1 cellular context compared by ENCODE assay signal in genomic region chr4:123349401-123350190, GRCh38.
TF ChIP-seq lines count a peak whose summit lies in the region.

No MANE protein-coding gene starts in this region.

TF ChIP-seq in K562, 482 proteins besides CTCF, POLR2A, EP300 and RAD21 (continued from another document and continues in another):
- TF ChIP-seq, protein P1, sequence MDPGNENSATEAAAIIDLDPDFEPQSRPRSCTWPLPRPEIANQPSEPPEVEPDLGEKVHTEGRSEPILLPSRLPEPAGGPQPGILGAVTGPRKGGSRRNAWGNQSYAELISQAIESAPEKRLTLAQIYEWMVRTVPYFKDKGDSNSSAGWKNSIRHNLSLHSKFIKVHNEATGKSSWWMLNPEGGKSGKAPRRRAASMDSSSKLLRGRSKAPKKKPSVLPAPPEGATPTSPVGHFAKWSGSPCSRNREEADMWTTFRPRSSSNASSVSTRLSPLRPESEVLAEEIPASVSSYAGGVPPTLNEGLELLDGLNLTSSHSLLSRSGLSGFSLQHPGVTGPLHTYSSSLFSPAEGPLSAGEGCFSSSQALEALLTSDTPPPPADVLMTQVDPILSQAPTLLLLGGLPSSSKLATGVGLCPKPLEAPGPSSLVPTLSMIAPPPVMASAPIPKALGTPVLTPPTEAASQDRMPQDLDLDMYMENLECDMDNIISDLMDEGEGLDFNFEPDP (CRISPR knock-in tag; IDR thresholded peaks at IDR 0.05), result peak; percentile 95
- TF ChIP-seq ZNF740 (CRISPR knock-in tag; IDR thresholded peaks at IDR 0.05) (no peak), ZNF740 (tag; IDR thresholded peaks at IDR 0.05) (peak in 1 of 2 experiments; percentile 98; a peak in 2 of 4 replicates), ZZZ3 (IDR thresholded peaks at IDR 0.05) (no peak), ZNF584 (CRISPR knock-in tag; IDR thresholded peaks at IDR 0.05; ENCODE audit: low read depth) (peak; percentile 99), ZNF324 (CRISPR knock-in tag; IDR thresholded peaks at IDR 0.05) (peak; percentile 92), ZNF384 (IDR thresholded peaks at IDR 0.05; ENCODE audit: low read depth, low read length) (peak; percentile 74), ETS2 (tag; IDR thresholded peaks at IDR 0.05; ENCODE audit: borderline replicate concordance, poor library complexity, severe bottlenecking) (no peak), NCOA1 (IDR thresholded peaks at IDR 0.05; ENCODE audit: low read depth) (peak; percentile 96), LARP7 (IDR thresholded peaks at IDR 0.05) (no peak), HDAC2 (IDR thresholded peaks at IDR 0.05) (peak; percentile 95), GATAD2A (IDR thresholded peaks at IDR 0.05) (peak; percentile 94; the same call in 1 of the 2 replicates), ETS1 (conservative IDR thresholded peaks at IDR 0.05; ENCODE audit: control insufficient read depth, low read depth, low read length) (no peak), BRD4 (IDR thresholded peaks at IDR 0.05) (peak; percentile 77; the same call in 1 of the 2 replicates), ZNF121 (CRISPR knock-in tag; conservative IDR thresholded peaks at IDR 0.05) (peak; percentile 98), RFX5 (IDR thresholded peaks at IDR 0.05; ENCODE audit: low read depth, low read length) (no peak), ZNF766 (CRISPR knock-in tag; conservative IDR thresholded peaks at IDR 0.05) (peak; percentile 100), CREB3L1 (IDR thresholded peaks at IDR 0.05; ENCODE audit: borderline replicate concordance, low read depth) (peak; percentile 59; the same call in 1 of the 2 replicates), POLR2AphosphoS2 (IDR thresholded peaks at IDR 0.05; ENCODE audit: low read length) (no peak), ZNF699 (CRISPR knock-in tag; IDR thresholded peaks at IDR 0.05; ENCODE audit: insufficient replicate concordance) (peak; percentile 98), HDAC3 (IDR thresholded peaks at IDR 0.05; ENCODE audit: borderline replicate concordance, partially characterized antibody) (peak; percentile 98), ZNF79 (CRISPR knock-in tag; IDR thresholded peaks at IDR 0.05; ENCODE audit: low read depth) (peak; percentile 95), ZBTB8A (IDR thresholded peaks at IDR 0.05; ENCODE audit: partially characterized antibody) (no peak), ZNF354B (CRISPR knock-in tag; IDR thresholded peaks at IDR 0.05) (peak; percentile 96), NCOA2 (IDR thresholded peaks at IDR 0.05; ENCODE audit: partially characterized antibody in 2 of 2) (peak; percentile 88 to 92), ILK (tag; IDR thresholded peaks at IDR 0.05; ENCODE audit: borderline replicate concordance, low read depth) (peak; percentile 94), PHTF2 (CRISPR knock-in tag; IDR thresholded peaks at IDR 0.05) (peak; percentile 90), ZNF551 (CRISPR knock-in tag; IDR thresholded peaks at IDR 0.05) (peak; percentile 78; the same call in 1 of the 2 replicates), RFX1 (IDR thresholded peaks at IDR 0.05) (no peak), CBX5 (IDR thresholded peaks at IDR 0.05; ENCODE audit: borderline replicate concordance, low read depth) (no peak), CBFA2T2 (conservative IDR thresholded peaks at IDR 0.05) (peak; percentile 99), ZNF785 (CRISPR knock-in tag; IDR thresholded peaks at IDR 0.05) (peak; percentile 75; the same call in 1 of the 2 replicates), MTF1 (CRISPR knock-in tag; IDR thresholded peaks at IDR 0.05; ENCODE audit: borderline replicate concordance) (peak; percentile 95), GATAD2B (IDR thresholded peaks at IDR 0.05; ENCODE audit: borderline replicate concordance) (peak; percentile 98), CC2D1A (IDR thresholded peaks at IDR 0.05) (peak; percentile 95), ZNF561 (CRISPR knock-in tag; conservative IDR thresholded peaks at IDR 0.05) (peak; percentile 90), ATF4 (CRISPR knock-in tag; IDR thresholded peaks at IDR 0.05) (peak; percentile 98), ILF3 (IDR thresholded peaks at IDR 0.05; ENCODE audit: borderline replicate concordance) (peak; percentile 96), MEIS2 (IDR thresholded peaks at IDR 0.05; ENCODE audit: partially characterized antibody) (peak; percentile 80), RAD51 (IDR thresholded peaks at IDR 0.05; ENCODE audit: borderline replicate concordance, low read depth) (peak; percentile 52; the same call in 1 of the 2 replicates), CREB1 (IDR thresholded peaks at IDR 0.05) (peak; percentile 90), CREB1 (CRISPR knock-in tag; IDR thresholded peaks at IDR 0.05) (peak; percentile 73), SRF (CRISPR knock-in tag; IDR thresholded peaks at IDR 0.05) (peak in 1 of 2 experiments; percentile 64; a peak in 1 of 4 replicates), ZNF639 (CRISPR knock-in tag; conservative IDR thresholded peaks at IDR 0.05 in 1 of 2, IDR thresholded peaks at IDR 0.05 in 1 of 2) (peak in 1 of 2 experiments; percentile 100; a peak in 2 of 4 replicates), CBX1 (IDR thresholded peaks at IDR 0.05; ENCODE audit: low read depth) (no peak), ARID1B (IDR thresholded peaks at IDR 0.05) (peak; percentile 100)
- TF ChIP-seq, protein P2, sequence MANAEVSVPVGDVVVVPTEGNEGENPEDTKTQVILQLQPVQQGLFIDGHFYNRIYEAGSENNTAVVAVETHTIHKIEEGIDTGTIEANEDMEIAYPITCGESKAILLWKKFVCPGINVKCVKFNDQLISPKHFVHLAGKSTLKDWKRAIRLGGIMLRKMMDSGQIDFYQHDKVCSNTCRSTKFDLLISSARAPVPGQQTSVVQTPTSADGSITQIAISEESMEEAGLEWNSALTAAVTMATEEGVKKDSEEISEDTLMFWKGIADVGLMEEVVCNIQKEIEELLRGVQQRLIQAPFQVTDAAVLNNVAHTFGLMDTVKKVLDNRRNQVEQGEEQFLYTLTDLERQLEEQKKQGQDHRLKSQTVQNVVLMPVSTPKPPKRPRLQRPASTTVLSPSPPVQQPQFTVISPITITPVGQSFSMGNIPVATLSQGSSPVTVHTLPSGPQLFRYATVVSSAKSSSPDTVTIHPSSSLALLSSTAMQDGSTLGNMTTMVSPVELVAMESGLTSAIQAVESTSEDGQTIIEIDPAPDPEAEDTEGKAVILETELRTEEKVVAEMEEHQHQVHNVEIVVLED (CRISPR knock-in tag; IDR thresholded peaks at IDR 0.05), result peak; percentile 84
- TF ChIP-seq, protein P3, sequence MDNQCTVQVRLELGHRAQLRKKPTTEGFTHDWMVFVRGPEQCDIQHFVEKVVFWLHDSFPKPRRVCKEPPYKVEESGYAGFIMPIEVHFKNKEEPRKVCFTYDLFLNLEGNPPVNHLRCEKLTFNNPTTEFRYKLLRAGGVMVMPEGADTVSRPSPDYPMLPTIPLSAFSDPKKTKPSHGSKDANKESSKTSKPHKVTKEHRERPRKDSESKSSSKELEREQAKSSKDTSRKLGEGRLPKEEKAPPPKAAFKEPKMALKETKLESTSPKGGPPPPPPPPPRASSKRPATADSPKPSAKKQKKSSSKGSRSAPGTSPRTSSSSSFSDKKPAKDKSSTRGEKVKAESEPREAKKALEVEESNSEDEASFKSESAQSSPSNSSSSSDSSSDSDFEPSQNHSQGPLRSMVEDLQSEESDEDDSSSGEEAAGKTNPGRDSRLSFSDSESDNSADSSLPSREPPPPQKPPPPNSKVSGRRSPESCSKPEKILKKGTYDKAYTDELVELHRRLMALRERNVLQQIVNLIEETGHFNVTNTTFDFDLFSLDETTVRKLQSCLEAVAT (IDR thresholded peaks at IDR 0.05), result peak in 1 of 2 experiments; percentile 96; a peak in 2 of 4 replicates
- TF ChIP-seq, protein P4, sequence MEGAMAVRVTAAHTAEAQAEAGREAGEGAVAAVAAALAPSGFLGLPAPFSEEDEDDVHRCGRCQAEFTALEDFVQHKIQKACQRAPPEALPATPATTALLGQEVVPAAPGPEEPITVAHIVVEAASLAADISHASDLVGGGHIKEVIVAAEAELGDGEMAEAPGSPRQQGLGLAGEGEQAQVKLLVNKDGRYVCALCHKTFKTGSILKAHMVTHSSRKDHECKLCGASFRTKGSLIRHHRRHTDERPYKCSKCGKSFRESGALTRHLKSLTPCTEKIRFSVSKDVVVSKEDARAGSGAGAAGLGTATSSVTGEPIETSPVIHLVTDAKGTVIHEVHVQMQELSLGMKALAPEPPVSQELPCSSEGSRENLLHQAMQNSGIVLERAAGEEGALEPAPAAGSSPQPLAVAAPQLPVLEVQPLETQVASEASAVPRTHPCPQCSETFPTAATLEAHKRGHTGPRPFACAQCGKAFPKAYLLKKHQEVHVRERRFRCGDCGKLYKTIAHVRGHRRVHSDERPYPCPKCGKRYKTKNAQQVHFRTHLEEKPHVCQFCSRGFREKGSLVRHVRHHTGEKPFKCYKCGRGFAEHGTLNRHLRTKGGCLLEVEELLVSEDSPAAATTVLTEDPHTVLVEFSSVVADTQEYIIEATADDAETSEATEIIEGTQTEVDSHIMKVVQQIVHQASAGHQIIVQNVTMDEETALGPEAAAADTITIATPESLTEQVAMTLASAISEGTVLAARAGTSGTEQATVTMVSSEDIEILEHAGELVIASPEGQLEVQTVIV (CRISPR knock-in tag; IDR thresholded peaks at IDR 0.05; ENCODE audit: borderline replicate concordance), result peak; percentile 81; the same call in 1 of the 2 replicates
- TF ChIP-seq, protein P5, sequence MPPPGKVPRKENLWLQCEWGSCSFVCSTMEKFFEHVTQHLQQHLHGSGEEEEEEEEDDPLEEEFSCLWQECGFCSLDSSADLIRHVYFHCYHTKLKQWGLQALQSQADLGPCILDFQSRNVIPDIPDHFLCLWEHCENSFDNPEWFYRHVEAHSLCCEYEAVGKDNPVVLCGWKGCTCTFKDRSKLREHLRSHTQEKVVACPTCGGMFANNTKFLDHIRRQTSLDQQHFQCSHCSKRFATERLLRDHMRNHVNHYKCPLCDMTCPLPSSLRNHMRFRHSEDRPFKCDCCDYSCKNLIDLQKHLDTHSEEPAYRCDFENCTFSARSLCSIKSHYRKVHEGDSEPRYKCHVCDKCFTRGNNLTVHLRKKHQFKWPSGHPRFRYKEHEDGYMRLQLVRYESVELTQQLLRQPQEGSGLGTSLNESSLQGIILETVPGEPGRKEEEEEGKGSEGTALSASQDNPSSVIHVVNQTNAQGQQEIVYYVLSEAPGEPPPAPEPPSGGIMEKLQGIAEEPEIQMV (tag; conservative IDR thresholded peaks at IDR 0.05; ENCODE audit: low read depth), result peak; percentile 86
- TF ChIP-seq, protein P6, sequence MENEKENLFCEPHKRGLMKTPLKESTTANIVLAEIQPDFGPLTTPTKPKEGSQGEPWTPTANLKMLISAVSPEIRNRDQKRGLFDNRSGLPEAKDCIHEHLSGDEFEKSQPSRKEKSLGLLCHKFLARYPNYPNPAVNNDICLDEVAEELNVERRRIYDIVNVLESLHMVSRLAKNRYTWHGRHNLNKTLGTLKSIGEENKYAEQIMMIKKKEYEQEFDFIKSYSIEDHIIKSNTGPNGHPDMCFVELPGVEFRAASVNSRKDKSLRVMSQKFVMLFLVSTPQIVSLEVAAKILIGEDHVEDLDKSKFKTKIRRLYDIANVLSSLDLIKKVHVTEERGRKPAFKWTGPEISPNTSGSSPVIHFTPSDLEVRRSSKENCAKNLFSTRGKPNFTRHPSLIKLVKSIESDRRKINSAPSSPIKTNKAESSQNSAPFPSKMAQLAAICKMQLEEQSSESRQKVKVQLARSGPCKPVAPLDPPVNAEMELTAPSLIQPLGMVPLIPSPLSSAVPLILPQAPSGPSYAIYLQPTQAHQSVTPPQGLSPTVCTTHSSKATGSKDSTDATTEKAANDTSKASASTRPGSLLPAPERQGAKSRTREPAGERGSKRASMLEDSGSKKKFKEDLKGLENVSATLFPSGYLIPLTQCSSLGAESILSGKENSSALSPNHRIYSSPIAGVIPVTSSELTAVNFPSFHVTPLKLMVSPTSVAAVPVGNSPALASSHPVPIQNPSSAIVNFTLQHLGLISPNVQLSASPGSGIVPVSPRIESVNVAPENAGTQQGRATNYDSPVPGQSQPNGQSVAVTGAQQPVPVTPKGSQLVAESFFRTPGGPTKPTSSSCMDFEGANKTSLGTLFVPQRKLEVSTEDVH (IDR thresholded peaks at IDR 0.05; ENCODE audit: low read depth, partially characterized antibody), result peak; percentile 48
